ENCODE assay signal across 18 cellular contexts in genomic region chr11:119052163-119052814, GRCh38. TPM values are rescaled to one million over a fixed set of nuclear protein-coding genes. Genes with fewer than 3 reads are reported as not detected.
A peak's percentile ranks its signal among the peaks of the same experiment; 100 is the strongest.
DNase-seq lines count a peak whose midpoint lies in the region; ATAC-seq lines count a peak whose summit lies in the region.
"Had no signal": no experiment of that assay in that cellular context is flagged by ENCODE, and none has a peak within 500 bp of the region (broad histone marks: within the 10 kb centered on the region; RNA-seq: fewer than 3 reads in every experiment).

No MANE protein-coding gene starts in this region.

- peak overlapping the region; percentile 53 to 63 for H3K27ac Mint-ChIP-seq in activated naive CD4-positive, alpha-beta T cell treated with anti-CD3 and anti-CD28 coated beads, Interleukin-2, amount 50 U/mL, for 72 hours
- peak overlapping the region; percentile 9 for H3K27ac Mint-ChIP-seq in central memory CD8-positive, alpha-beta T cell (ENCODE audit: low read depth)
- peak overlapping the region; percentile 54 to 57 for H3K27ac Mint-ChIP-seq in stimulated activated naive CD8-positive, alpha-beta T cell treated with anti-CD3 and anti-CD28 coated beads, Interleukin-15, amount 100 ng/mL, for 72 hours

- H3K4me1 Mint-ChIP-seq in central memory CD8-positive, alpha-beta T cell = peaks cover 49% of the 10 kb centered on the region
- H3K4me1 Mint-ChIP-seq in stimulated activated naive CD8-positive, alpha-beta T cell treated with anti-CD3 and anti-CD28 coated beads, Interleukin-15, amount 100 ng/mL, for 72 hours = peaks cover 52% of the 10 kb centered on the region

- no peak overlapping the region for H3K4me3 Mint-ChIP-seq in central memory CD8-positive, alpha-beta T cell
- no peak overlapping the region for H3K4me3 Mint-ChIP-seq in stimulated activated naive CD8-positive, alpha-beta T cell treated with anti-CD3 and anti-CD28 coated beads, Interleukin-15, amount 100 ng/mL, for 72 hours

- ATAC-seq in activated naive CD4-positive, alpha-beta T cell treated with anti-CD3 and anti-CD28 coated beads, Interleukin-2, amount 50 U/mL, for 72 hours = no peak
- ATAC-seq in HG03378 (IDR thresholded peaks at IDR 0.05; ENCODE audit: unreplicated experiment) (peak; percentile 9), GM21526 (IDR thresholded peaks at IDR 0.05; ENCODE audit: low FRiP score, unreplicated experiment) (no peak)
- no peak for ATAC-seq in central memory CD8-positive, alpha-beta T cell (replicated peaks; ENCODE audit: extremely low read depth, poor library complexity, severe bottlenecking)
- ATAC-seq in stimulated activated naive CD8-positive, alpha-beta T cell treated with anti-CD3 and anti-CD28 coated beads, Interleukin-15, amount 100 ng/mL, for 72 hours = no peak

- DNase-seq in activated naive CD4-positive, alpha-beta T cell treated with anti-CD3 and anti-CD28 coated beads, Interleukin-2, amount 50 U/mL, for 72 hours (ENCODE audit: low spot score in 2 of 2) = no peak
- no peak for DNase-seq in activated naive CD4-positive, alpha-beta T cell treated with Interleukin-2 at 50 U/mL for 16 hours
- no peak for DNase-seq in central memory CD8-positive, alpha-beta T cell (ENCODE audit: low spot score in 2 of 2)
- no peak for DNase-seq in stimulated activated naive CD8-positive, alpha-beta T cell treated with anti-CD3 and anti-CD28 coated beads, Interleukin-15, amount 100 ng/mL, for 72 hours
- DNase-seq in cardiac septum (ENCODE audit: low spot score) = no peak
- no peak for DNase-seq in G401 (ENCODE audit: low spot score)
- DNase-seq: activated CD8-positive, alpha-beta memory T cell treated with anti-CD3 and anti-CD28 coated beads, Interleukin-2, amount 50 U/mL, for 48 hours; hippocampal formation; IMR-90; NCI-H2081; NCI-H510A; retina; SHP77; T-helper 1 cell; uterus had no signal

- intact Hi-C loops in cardiac septum (cut with DNase I) = no loop called here

- H3K27me3 Mint-ChIP-seq in central memory CD8-positive, alpha-beta T cell = no peaks in the 10 kb centered on the region
- H3K27me3 Mint-ChIP-seq in stimulated activated naive CD8-positive, alpha-beta T cell treated with anti-CD3 and anti-CD28 coated beads, Interleukin-15, amount 100 ng/mL, for 72 hours = no peaks in the 10 kb centered on the region

- H3K36me3 Mint-ChIP-seq in activated naive CD4-positive, alpha-beta T cell treated with anti-CD3 and anti-CD28 coated beads, Interleukin-2, amount 50 U/mL, for 72 hours = peaks cover 48 to 56% of the 10 kb centered on the region in 2 donors
- peaks cover 58% of the 10 kb centered on the region for H3K36me3 Mint-ChIP-seq in central memory CD8-positive, alpha-beta T cell (ENCODE audit: insufficient read depth)

- in situ Hi-C loops in G401 (cut with HindIII; ENCODE audit: low sequenced_read_pairs) = no loop called here

- H3K9me3 Mint-ChIP-seq in activated naive CD4-positive, alpha-beta T cell treated with anti-CD3 and anti-CD28 coated beads, Interleukin-2, amount 50 U/mL, for 72 hours = no peaks in the 10 kb centered on the region
- H3K9me3 Mint-ChIP-seq in central memory CD8-positive, alpha-beta T cell = no peaks in the 10 kb centered on the region
- H3K9me3 Mint-ChIP-seq in stimulated activated naive CD8-positive, alpha-beta T cell treated with anti-CD3 and anti-CD28 coated beads, Interleukin-15, amount 100 ng/mL, for 72 hours = no peaks in the 10 kb centered on the region
- H3K9me3 Mint-ChIP-seq: neural crest cell had no signal

RNA-seq across cellular contexts. Expression of gene HYOU1, which starts 4.7 kb away (rescaled TPM):
- 100 to 1,000 TPM in 1 of 2 donors, 10 to 100 TPM in 1; 71.7 to 117 TPM for total RNA-seq in activated naive CD4-positive, alpha-beta T cell treated with anti-CD3 and anti-CD28 coated beads, Interleukin-2, amount 50 U/mL, for 72 hours
- 90.7 TPM for total RNA-seq in cardiac septum
- 152 and 205 TPM in 2 replicates for total RNA-seq in G401 (2014; rRNA removed; shearing (Covaris generic))

RNA-seq across cellular contexts. Expression of gene VPS11, which starts 15.3 kb away (rescaled TPM):
- total RNA-seq in activated naive CD4-positive, alpha-beta T cell treated with anti-CD3 and anti-CD28 coated beads, Interleukin-2, amount 50 U/mL, for 72 hours = 10 to 100 TPM; 26.6 to 42.2 TPM
- 18.5 TPM for total RNA-seq in cardiac septum
- total RNA-seq in G401 (2014; rRNA removed; shearing (Covaris generic)) = 19.9 and 21.0 TPM in 2 replicates

RNA-seq across cellular contexts. Expression of gene SLC37A4, which starts 21.6 kb away (rescaled TPM):
- total RNA-seq in activated naive CD4-positive, alpha-beta T cell treated with anti-CD3 and anti-CD28 coated beads, Interleukin-2, amount 50 U/mL, for 72 hours = 10 to 100 TPM; 22.3 to 33.4 TPM
- total RNA-seq in cardiac septum = 3.9 TPM
- total RNA-seq in G401 (2014; rRNA removed; shearing (Covaris generic)) = 9.9 and 15.5 TPM in 2 replicates

RNA-seq across cellular contexts. Expression of gene HMBS, which starts 32.4 kb away (rescaled TPM):
- total RNA-seq in activated naive CD4-positive, alpha-beta T cell treated with anti-CD3 and anti-CD28 coated beads, Interleukin-2, amount 50 U/mL, for 72 hours = 10 to 100 TPM; 20.0 to 35.7 TPM
- total RNA-seq in cardiac septum = 14.7 TPM
- 63.6 and 87.0 TPM in 2 replicates for total RNA-seq in G401 (2014; rRNA removed; shearing (Covaris generic))

RNA-seq across cellular contexts. Expression of gene TRAPPC4, which starts 33.7 kb away (rescaled TPM):
- total RNA-seq in activated naive CD4-positive, alpha-beta T cell treated with anti-CD3 and anti-CD28 coated beads, Interleukin-2, amount 50 U/mL, for 72 hours = 100 to 1,000 TPM in 1 of 2 donors, 10 to 100 TPM in 1; 67.3 to 123 TPM
- total RNA-seq in cardiac septum = 42.4 TPM
- total RNA-seq in G401 (2014; rRNA removed; shearing (Covaris generic)) = 97.7 and 110 TPM in 2 replicates
